Comparison of ENCODE assay signal across 1 cellular context in the genomic region with DNA sequence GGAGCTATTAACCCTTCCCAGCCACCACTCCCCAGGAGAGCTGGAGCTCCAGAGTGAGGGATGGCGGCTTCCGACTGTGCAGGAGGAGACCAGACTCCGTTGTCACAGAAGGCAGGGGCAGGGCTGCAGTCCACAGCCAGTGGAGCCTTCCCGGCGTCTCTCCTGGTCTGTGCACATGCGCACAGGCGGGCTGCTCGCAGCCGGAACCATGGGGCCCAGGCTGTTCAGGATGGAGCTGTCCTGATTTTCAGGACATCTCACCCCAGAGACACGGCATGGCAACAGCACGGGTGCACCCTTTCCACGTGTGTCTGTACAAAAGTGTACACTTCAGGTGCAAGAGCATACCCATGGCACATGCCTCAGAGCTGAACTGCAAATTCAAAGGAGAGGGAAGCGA.
TF ChIP-seq lines count a peak whose summit lies in the region.

No MANE protein-coding gene starts in this region.

TF ChIP-seq in H1, 55 proteins besides CTCF, POLR2A, EP300 and RAD21:
- TF ChIP-seq CBX8 (IDR thresholded peaks at IDR 0.05; ENCODE audit: borderline replicate concordance, low read depth, low read length) (no peak), CEBPB (IDR thresholded peaks at IDR 0.05; ENCODE audit: low read depth, low read length) (no peak), GTF2F1 (IDR thresholded peaks at IDR 0.05; ENCODE audit: borderline replicate concordance, low read depth, low read length) (no peak), PHF8 (conservative IDR thresholded peaks at IDR 0.05; ENCODE audit: low read depth, low read length) (no peak), CHD2 (IDR thresholded peaks at IDR 0.05; ENCODE audit: low read length) (no peak), EZH2 (IDR thresholded peaks at IDR 0.05; ENCODE audit: low read depth, low read length, severe bottlenecking) (no peak), KDM1A (IDR thresholded peaks at IDR 0.05; ENCODE audit: borderline replicate concordance, low read length) (no peak), BRCA1 (IDR thresholded peaks at IDR 0.05; ENCODE audit: low read depth, low read length) (no peak), TAF1 (IDR thresholded peaks at IDR 0.05; ENCODE audit: low read depth, low read length) (no peak), MAFK (IDR thresholded peaks at IDR 0.05; ENCODE audit: low read depth, low read length) (no peak), CREB1 (IDR thresholded peaks at IDR 0.05) (no peak), JUN (IDR thresholded peaks at IDR 0.05; ENCODE audit: low read depth, low read length) (no peak)
- TF ChIP-seq, protein P1, sequence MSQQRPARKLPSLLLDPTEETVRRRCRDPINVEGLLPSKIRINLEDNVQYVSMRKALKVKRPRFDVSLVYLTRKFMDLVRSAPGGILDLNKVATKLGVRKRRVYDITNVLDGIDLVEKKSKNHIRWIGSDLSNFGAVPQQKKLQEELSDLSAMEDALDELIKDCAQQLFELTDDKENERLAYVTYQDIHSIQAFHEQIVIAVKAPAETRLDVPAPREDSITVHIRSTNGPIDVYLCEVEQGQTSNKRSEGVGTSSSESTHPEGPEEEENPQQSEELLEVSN (IDR thresholded peaks at IDR 0.05), result no peak
- TF ChIP-seq, protein P2, sequence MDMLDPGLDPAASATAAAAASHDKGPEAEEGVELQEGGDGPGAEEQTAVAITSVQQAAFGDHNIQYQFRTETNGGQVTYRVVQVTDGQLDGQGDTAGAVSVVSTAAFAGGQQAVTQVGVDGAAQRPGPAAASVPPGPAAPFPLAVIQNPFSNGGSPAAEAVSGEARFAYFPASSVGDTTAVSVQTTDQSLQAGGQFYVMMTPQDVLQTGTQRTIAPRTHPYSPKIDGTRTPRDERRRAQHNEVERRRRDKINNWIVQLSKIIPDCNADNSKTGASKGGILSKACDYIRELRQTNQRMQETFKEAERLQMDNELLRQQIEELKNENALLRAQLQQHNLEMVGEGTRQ (IDR thresholded peaks at IDR 0.05; ENCODE audit: low read length), result no peak
- TF ChIP-seq, protein P3, sequence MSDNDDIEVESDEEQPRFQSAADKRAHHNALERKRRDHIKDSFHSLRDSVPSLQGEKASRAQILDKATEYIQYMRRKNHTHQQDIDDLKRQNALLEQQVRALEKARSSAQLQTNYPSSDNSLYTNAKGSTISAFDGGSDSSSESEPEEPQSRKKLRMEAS (IDR thresholded peaks at IDR 0.05), result no peak
- TF ChIP-seq, protein P4, sequence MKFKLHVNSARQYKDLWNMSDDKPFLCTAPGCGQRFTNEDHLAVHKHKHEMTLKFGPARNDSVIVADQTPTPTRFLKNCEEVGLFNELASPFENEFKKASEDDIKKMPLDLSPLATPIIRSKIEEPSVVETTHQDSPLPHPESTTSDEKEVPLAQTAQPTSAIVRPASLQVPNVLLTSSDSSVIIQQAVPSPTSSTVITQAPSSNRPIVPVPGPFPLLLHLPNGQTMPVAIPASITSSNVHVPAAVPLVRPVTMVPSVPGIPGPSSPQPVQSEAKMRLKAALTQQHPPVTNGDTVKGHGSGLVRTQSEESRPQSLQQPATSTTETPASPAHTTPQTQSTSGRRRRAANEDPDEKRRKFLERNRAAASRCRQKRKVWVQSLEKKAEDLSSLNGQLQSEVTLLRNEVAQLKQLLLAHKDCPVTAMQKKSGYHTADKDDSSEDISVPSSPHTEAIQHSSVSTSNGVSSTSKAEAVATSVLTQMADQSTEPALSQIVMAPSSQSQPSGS (IDR thresholded peaks at IDR 0.05; ENCODE audit: low read length), result no peak
